In the genomic region with DNA sequence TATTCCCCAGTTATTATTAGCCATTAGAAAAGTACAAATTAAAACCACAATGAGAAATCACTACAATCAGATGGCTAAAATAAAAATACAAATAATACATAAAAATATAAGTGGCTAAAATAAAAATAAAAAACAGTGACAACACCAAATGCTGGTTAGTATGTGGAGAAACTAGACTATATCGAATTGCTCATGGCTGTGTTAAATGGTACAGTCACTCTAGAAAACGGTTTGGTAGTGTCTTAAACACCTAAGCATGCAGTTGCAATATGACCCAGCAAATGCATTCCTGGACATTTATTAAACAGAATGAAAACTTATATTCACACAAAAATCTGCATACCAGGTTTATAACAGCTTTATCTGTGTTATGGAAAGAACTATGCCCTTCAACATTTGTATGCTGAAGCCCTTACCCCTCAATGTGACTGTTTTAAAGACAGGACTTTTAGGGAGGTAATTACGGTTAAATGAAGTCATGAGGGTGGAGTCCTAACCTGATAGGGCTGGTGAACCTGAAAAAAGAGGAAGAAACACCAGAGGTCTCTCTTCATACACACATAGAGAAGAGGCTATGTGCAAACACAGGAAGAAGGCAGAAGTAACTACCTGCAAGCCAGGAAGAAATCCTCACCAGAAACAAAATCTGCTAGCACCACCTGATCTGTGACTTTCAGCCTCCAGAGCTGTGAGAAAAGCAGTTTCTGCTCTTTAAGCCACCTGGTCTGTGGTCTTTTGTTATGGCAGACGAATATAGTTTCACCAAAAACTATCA, we compare ENCODE assay signal across 11 cellular contexts.
DNase-seq lines count a peak whose midpoint lies in the region; ATAC-seq, FAIRE-seq and TF ChIP-seq lines count a peak whose summit lies in the region.
"Had no signal": no experiment of that assay in that cellular context is flagged by ENCODE, and none has a peak within 500 bp of the region (broad histone marks: within the 10 kb centered on the region; RNA-seq: fewer than 3 reads in every experiment).

No MANE protein-coding gene starts in this region.

- no peak overlapping the region for H2BK15ac ChIP-seq in mesendoderm (replicated peaks; ENCODE audit: low read depth)

- H3K79me2 ChIP-seq in KMS-11 (ENCODE audit: insufficient read depth, low read depth) (no peaks in the 10 kb centered on the region), mesendoderm (ENCODE audit: control insufficient read depth, insufficient read depth, low read length) (no peaks in the 10 kb centered on the region), HepG2 (ENCODE audit: insufficient read depth, low read length) (no peaks in the 10 kb centered on the region)

- DNase-seq in mesendoderm (peak; percentile 45), DMS79 (lab: John Stamatoyannopoulos, UW) (no peak), nucleus accumbens (lab: John Stamatoyannopoulos, UW) (no peak), HepG2 (ENCODE audit: low spot score) (no peak), BE2C (no peak)
- DNase-seq: activated CD4-positive, alpha-beta T cell treated with anti-CD3 and anti-CD28 coated beads for 36 hours; NCI-H187 had no signal

- no peak overlapping the region for H3K23ac ChIP-seq in mesendoderm (ENCODE audit: low read length)

- H3K27ac ChIP-seq in KMS-11 (peak overlapping the region; percentile 28; the same call in 1 of the 2 replicates), mesendoderm (ENCODE audit: low read depth, low read length) (no peak overlapping the region), HepG2 (ENCODE audit: extremely low read length, insufficient read depth, low read length) (no peak overlapping the region)

- H4K5ac ChIP-seq in mesendoderm (ENCODE audit: low read length): no peak overlapping the region

- H2BK5ac ChIP-seq in mesendoderm (ENCODE audit: low read length): no peak overlapping the region

- in situ Hi-C loops in HepG2 (cut with HindIII; ENCODE audit: extremely low pct_ligation_motif_present, low pct_unique_long_range_greater_than_20kb): no loop called here

- FAIRE-seq in HepG2 (lab: Jason Lieb, UNC): no peak

- TF ChIP-seq EP300 in HepG2 (IDR thresholded peaks at IDR 0.05; ENCODE audit: low read depth in 2 of 2, low read length in 2 of 2) (no peak), HepG2 (CRISPR knock-in tag; IDR thresholded peaks at IDR 0.05; ENCODE audit: borderline replicate concordance) (no peak)

- no peak overlapping the region for H2AFZ ChIP-seq in KMS-11 (ENCODE audit: low read depth)
- no peak overlapping the region for H2AFZ ChIP-seq in HepG2 (ENCODE audit: low read length)

- H3K4me1 ChIP-seq in KMS-11 (ENCODE audit: low read depth, poor library complexity, severe bottlenecking) (peaks cover 21% of the 10 kb centered on the region), mesendoderm (ENCODE audit: control insufficient read depth, low read depth, low read length) (no peaks in the 10 kb centered on the region), HepG2 (ENCODE audit: insufficient read depth, low read length) (no peaks in the 10 kb centered on the region), BE2C (no peaks in the 10 kb centered on the region)

- POLR2A ChIA-PET in HepG2 (lab: Yijun Ruan, JAX): no interaction called here

- no peak for TF ChIP-seq RAD21 in HepG2 (CRISPR knock-in tag; IDR thresholded peaks at IDR 0.05)

- H2AK5ac ChIP-seq in mesendoderm (ENCODE audit: low read length): no peak overlapping the region

- TF ChIP-seq CTCF in KMS-11 (conservative IDR thresholded peaks at IDR 0.05; ENCODE audit: low read depth, low read length): no peak
- no peak for TF ChIP-seq CTCF in HepG2 (CRISPR knock-in tag; IDR thresholded peaks at IDR 0.05)
- TF ChIP-seq CTCF in BE2C (IDR thresholded peaks at IDR 0.05; ENCODE audit: low read depth, low read length): no peak

- no peak overlapping the region for H3K9ac ChIP-seq in KMS-11
- no peak overlapping the region for H3K9ac ChIP-seq in mesendoderm (ENCODE audit: low read length)
- H3K9ac ChIP-seq in HepG2 (ENCODE audit: insufficient read depth, low read depth, low read length): no peak overlapping the region

- no CpG with 5 or more reads among the region's 4 CpGs for WGBS in mesendoderm (ENCODE audit: extremely low coverage, insufficient coverage, low lambda C conversion rate)
- 93% methylated on average over 4 of the region's 4 CpGs for WGBS in HepG2 (ENCODE audit: low lambda C conversion rate)

- H3K9me3 ChIP-seq in HepG2 (ENCODE audit: low read length) (no peaks in the 10 kb centered on the region), BE2C (no peaks in the 10 kb centered on the region)

- no peak overlapping the region for H3K4ac ChIP-seq in mesendoderm (ENCODE audit: low read depth, low read length)

- CTCF ChIA-PET in HepG2 (lab: Yijun Ruan, JAX; ENCODE audit: low intra/inter-chr PET ratio, low total read pairs): no interaction called here

- H3K4me3 ChIP-seq in KMS-11 (IDR thresholded peaks at IDR 0.05; ENCODE audit: insufficient read depth, low read depth, low read length) (no peak overlapping the region), mesendoderm (ENCODE audit: low read length) (no peak overlapping the region), HepG2 (replicated peaks in 1 of 3; ENCODE audit: insufficient read depth in 1 of 3, low read depth in 2 of 3, low read length in 3 of 3) (no peak overlapping the region), BE2C (ENCODE audit: low read depth, low read length) (no peak overlapping the region)

- intact Hi-C loops in HepG2 (cut with micrococcal nuclease; ENCODE audit: unreplicated experiment): no loop called here

- H3K18ac ChIP-seq in mesendoderm (ENCODE audit: low read length): no peak overlapping the region

- BruUV-seq in HepG2 (replicated peaks; lab: Mats Ljungman, UMichigan): no TSS peak

- H3K4me2 ChIP-seq in KMS-11 (no peak overlapping the region; the same call in 1 of the 2 replicates), mesendoderm (ENCODE audit: low read length) (no peak overlapping the region), HepG2 (ENCODE audit: low read depth, low read length) (no peak overlapping the region)

- no peaks in the 10 kb centered on the region for H3K79me1 ChIP-seq in mesendoderm (ENCODE audit: low read length)

- H3K36me3 ChIP-seq in KMS-11 (ENCODE audit: insufficient read depth) (no peaks in the 10 kb centered on the region), mesendoderm (ENCODE audit: control insufficient read depth, insufficient read depth, low read length) (no peaks in the 10 kb centered on the region), HepG2 (replicated peaks in 1 of 2; ENCODE audit: control insufficient read depth in 1 of 2, insufficient read depth in 2 of 2, low read length in 2 of 2) (peaks cover 1 to 14% of the 10 kb centered on the region in 2 experiments; a peak in 2 of 5 replicates), BE2C (no peaks in the 10 kb centered on the region)

- TF ChIP-seq POLR2A in HepG2 (IDR thresholded peaks at IDR 0.05; ENCODE audit: insufficient read depth in 1 of 2, low read depth in 2 of 2, low read length in 2 of 2): no peak

- no peaks in the 10 kb centered on the region for H3K27me3 ChIP-seq in KMS-11 (ENCODE audit: insufficient read depth, low read depth)
- no peaks in the 10 kb centered on the region for H3K27me3 ChIP-seq in mesendoderm (ENCODE audit: insufficient read depth, low read length, poor library complexity)
- H3K27me3 ChIP-seq in HepG2 (ENCODE audit: control insufficient read depth in 1 of 2, insufficient read depth in 2 of 2, low read length in 2 of 2): no peaks in the 10 kb centered on the region
- H3K27me3 ChIP-seq in BE2C: no peaks in the 10 kb centered on the region

- H4K20me1 ChIP-seq in KMS-11 (ENCODE audit: insufficient read depth): no peaks in the 10 kb centered on the region
- no peaks in the 10 kb centered on the region; the same call in 1 of the 2 replicates for H4K20me1 ChIP-seq in HepG2 (ENCODE audit: insufficient read depth, low read length)

- no peak overlapping the region for H3K56ac ChIP-seq in mesendoderm (ENCODE audit: low read length)

- no peak overlapping the region for H4K8ac ChIP-seq in mesendoderm (ENCODE audit: low read depth, low read length)

- peak; percentile 88 for ATAC-seq in GM19035 (IDR thresholded peaks at IDR 0.05; ENCODE audit: unreplicated experiment)
- peak; percentile 86 for ATAC-seq in HG02678 (IDR thresholded peaks at IDR 0.05; ENCODE audit: unreplicated experiment)
- no peak for ATAC-seq in HepG2
- ATAC-seq: activated CD4-positive, alpha-beta T cell treated with anti-CD3 and anti-CD28 coated beads for 36 hours; natural killer cell treated with Interleukin-12 subunit alpha and Interleukin-12 subunit beta and Interleukin-15 and Interleukin-18, amount 100 ng/mL, for 72 hours had no signal

- H2BK120ac ChIP-seq in mesendoderm (ENCODE audit: low read depth, low read length): no peak overlapping the region

TF ChIP-seq in HepG2, 621 proteins besides CTCF, POLR2A, EP300 and RAD21:
- TF ChIP-seq NFE2L1 (CRISPR knock-in tag; IDR thresholded peaks at IDR 0.05; ENCODE audit: borderline replicate concordance) (no peak), KDM6A (CRISPR knock-in tag; IDR thresholded peaks at IDR 0.05; ENCODE audit: low read depth) (no peak), ZNF274 (CRISPR knock-in tag; IDR thresholded peaks at IDR 0.05) (no peak), JDP2 (CRISPR knock-in tag; IDR thresholded peaks at IDR 0.05; ENCODE audit: borderline replicate concordance) (no peak), ZNF496 (CRISPR knock-in tag; IDR thresholded peaks at IDR 0.05; ENCODE audit: insufficient replicate concordance) (no peak), FIP1L1 (IDR thresholded peaks at IDR 0.05; ENCODE audit: borderline replicate concordance, insufficient read depth, low read depth, low read length) (no peak), ZNF670 (CRISPR knock-in tag; IDR thresholded peaks at IDR 0.05; ENCODE audit: borderline replicate concordance) (no peak), SMAD9 (CRISPR knock-in tag; IDR thresholded peaks at IDR 0.05) (no peak), ZNF607 (CRISPR knock-in tag; IDR thresholded peaks at IDR 0.05; ENCODE audit: borderline replicate concordance) (no peak), MTF1 (CRISPR knock-in tag; IDR thresholded peaks at IDR 0.05) (no peak)
- TF ChIP-seq, protein P1, sequence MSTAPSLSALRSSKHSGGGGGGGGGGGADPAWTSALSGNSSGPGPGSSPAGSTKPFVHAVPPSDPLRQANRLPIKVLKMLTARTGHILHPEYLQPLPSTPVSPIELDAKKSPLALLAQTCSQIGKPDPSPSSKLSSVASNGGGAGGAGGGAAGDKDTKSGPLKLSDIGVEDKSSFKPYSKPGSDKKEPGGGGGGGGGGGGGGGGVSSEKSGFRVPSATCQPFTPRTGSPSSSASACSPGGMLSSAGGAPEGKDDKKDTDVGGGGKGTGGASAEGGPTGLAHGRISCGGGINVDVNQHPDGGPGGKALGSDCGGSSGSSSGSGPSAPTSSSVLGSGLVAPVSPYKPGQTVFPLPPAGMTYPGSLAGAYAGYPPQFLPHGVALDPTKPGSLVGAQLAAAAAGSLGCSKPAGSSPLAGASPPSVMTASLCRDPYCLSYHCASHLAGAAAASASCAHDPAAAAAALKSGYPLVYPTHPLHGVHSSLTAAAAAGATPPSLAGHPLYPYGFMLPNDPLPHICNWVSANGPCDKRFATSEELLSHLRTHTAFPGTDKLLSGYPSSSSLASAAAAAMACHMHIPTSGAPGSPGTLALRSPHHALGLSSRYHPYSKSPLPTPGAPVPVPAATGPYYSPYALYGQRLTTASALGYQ (CRISPR knock-in tag; IDR thresholded peaks at IDR 0.05): no peak
